ENCODE assay signal across 14 cellular contexts in genomic region chr2:205996156-205996555, GRCh38.
"Had no signal": no experiment of that assay in that cellular context is flagged by ENCODE, and none has a peak within 500 bp of the region (broad histone marks: within the 10 kb centered on the region; RNA-seq: fewer than 3 reads in every experiment).

No MANE protein-coding gene starts in this region.

- ATAC-seq: activated CD4-positive, CD25-positive, alpha-beta regulatory T cell treated with anti-CD3 and anti-CD28 coated beads, Interleukin-2, amount 50 U/mL, for 24 hours; activated CD8-positive, alpha-beta T cell treated with anti-CD3 and anti-CD28 coated beads for 36 hours; activated T-helper 17 cell treated with anti-CD3 and anti-CD28 coated beads, Interleukin-2, amount 50 U/mL, for 72 hours; heart left ventricle; left lung; naive thymus-derived CD4-positive, alpha-beta T cell; right lobe of liver; stimulated activated naive B cell treated with anti-CD40 and anti-IgM and Interleukin-4, amounts not matched to agents 10 μg/mL and 1 μg/mL and 100 μg/mL, for 72 hours had no signal

- H3K4me3 ChIP-seq: heart left ventricle, left lung, lung, right lobe of liver, transverse colon had no signal

- DNase-seq: activated CD4-positive, alpha-beta T cell treated with anti-CD3 and anti-CD28 coated beads, Interleukin-2, amount 10 ng/mL, durations not matched to agents 24 days and 14 days; activated CD8-positive, alpha-beta T cell treated with anti-CD3 and anti-CD28 coated beads for 36 hours; heart left ventricle; left lung; naive thymus-derived CD4-positive, alpha-beta T cell; posterior cingulate gyrus; right lobe of liver; stimulated activated CD4-positive, alpha-beta T cell treated with anti-CD3 and anti-CD28 coated beads, Interleukin-2, amount 100 ng/mL, for 48 hours; stimulated activated CD8-positive, alpha-beta memory T cell treated with anti-CD3 and anti-CD28 coated beads, Interleukin-4, amount 100 ng/mL, for 48 hours; stimulated activated naive B cell treated with anti-CD40 and anti-IgM and Interleukin-4, amounts not matched to agents 10 μg/mL and 1 μg/mL and 100 μg/mL, for 72 hours; transverse colon had no signal
